ENCODE assay signal across 8 cellular contexts in genomic region chr9:97945470-97945869, GRCh38. TPM values are rescaled to one million over a fixed set of nuclear protein-coding genes. Genes with fewer than 3 reads are reported as not detected.
"Had no signal": no experiment of that assay in that cellular context is flagged by ENCODE, and none has a peak within 500 bp of the region (broad histone marks: within the 10 kb centered on the region; RNA-seq: fewer than 3 reads in every experiment).

No MANE protein-coding gene starts in this region.

RNA-seq across cellular contexts. Expression of gene HEMGN, which starts 7.5 kb away (rescaled TPM):
- total RNA-seq: suprapubic skin, tibial nerve, transverse colon, upper lobe of right lung, ureter, vagina had no signal
- polyA plus RNA-seq: stomach, urinary bladder had no signal
